Comparison of ENCODE assay signal across 24 cellular contexts in the genomic region with DNA sequence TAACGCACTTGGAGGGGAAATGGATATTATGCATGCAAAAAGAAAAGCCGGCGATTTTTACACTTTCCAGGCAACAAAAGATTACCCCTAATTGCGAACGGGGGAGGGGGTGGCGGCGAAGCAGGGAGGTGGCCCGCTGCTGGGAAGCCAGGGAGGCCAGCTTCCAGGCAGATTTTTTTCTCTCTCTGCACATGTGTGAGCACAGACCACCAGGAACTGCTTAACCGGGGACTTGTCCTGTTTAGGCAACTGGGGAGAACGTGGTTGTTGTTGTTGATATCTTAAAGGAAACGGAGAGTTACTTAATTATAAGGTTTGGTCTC.
DNase-seq lines count a peak whose midpoint lies in the region; TF ChIP-seq lines count a peak whose summit lies in the region.
"Had no signal": no experiment of that assay in that cellular context is flagged by ENCODE, and none has a peak within 500 bp of the region (broad histone marks: within the 10 kb centered on the region; RNA-seq: fewer than 3 reads in every experiment).

No MANE protein-coding gene starts in this region.

- H3K9me3 Mint-ChIP-seq in Caco-2 (ENCODE audit: unreplicated experiment), result no peaks in the 10 kb centered on the region
- H3K9me3 Mint-ChIP-seq in chondrocyte (ENCODE audit: low read depth), result no peaks in the 10 kb centered on the region
- H3K9me3 Mint-ChIP-seq: dendritic cell treated with granulocyte-macrophage colony-stimulating factor and Interleukin-4, amounts not matched to agents 40 ng/mL and 50 ng/mL, for 4 days; IgD-negative memory B cell; stimulated activated naive CD8-positive, alpha-beta T cell treated with anti-CD3 and anti-CD28 coated beads, Interleukin-15, Interleukin-2, amounts not matched to agents 100 ng/mL and 50 ng/mL, for 24 hours; T-helper 2 cell treated with Interferon-gamma antibody and Interleukin-4, amounts not matched to agents 5 μg/mL and 100 μg/mL, for 36 hours had no signal

- TF ChIP-seq CTCF in Caco-2 (IDR thresholded peaks at IDR 0.05; ENCODE audit: insufficient read depth in 1 of 2, low read depth in 1 of 2, low read length in 1 of 2, severe bottlenecking in 1 of 2, unreplicated experiment in 1 of 2) (no peak), chondrocyte (IDR thresholded peaks at IDR 0.05) (no peak)

- H3K4me3 ChIP-seq in Caco-2 (ENCODE audit: low read depth, low read length) (no peak overlapping the region), SJCRH30 (peak overlapping the region; percentile 53)
- H3K4me3 ChIP-seq: adrenal gland, GM23248, smooth muscle cell, tibial nerve had no signal

- H3K27ac Mint-ChIP-seq in Caco-2 (ENCODE audit: unreplicated experiment) (peak overlapping the region; percentile 42), chondrocyte (ENCODE audit: unreplicated experiment) (no peak overlapping the region)
- H3K27ac Mint-ChIP-seq: dendritic cell treated with granulocyte-macrophage colony-stimulating factor and Interleukin-4, amounts not matched to agents 40 ng/mL and 50 ng/mL, for 4 days; IgD-negative memory B cell; stimulated activated naive CD8-positive, alpha-beta T cell treated with anti-CD3 and anti-CD28 coated beads, Interleukin-15, Interleukin-2, amounts not matched to agents 100 ng/mL and 50 ng/mL, for 24 hours; T-helper 2 cell treated with Interferon-gamma antibody and Interleukin-4, amounts not matched to agents 5 μg/mL and 100 μg/mL, for 36 hours had no signal

- H3K27ac ChIP-seq in SJCRH30, result peak overlapping the region; percentile 86
- H3K27ac ChIP-seq: adrenal gland, GM23248 had no signal

- H3K36me3 Mint-ChIP-seq in Caco-2 (ENCODE audit: insufficient read depth, unreplicated experiment) (no peaks in the 10 kb centered on the region), chondrocyte (ENCODE audit: low read depth) (no peaks in the 10 kb centered on the region)
- H3K36me3 Mint-ChIP-seq: IgD-negative memory B cell had no signal

- H3K27me3 Mint-ChIP-seq in Caco-2 (ENCODE audit: insufficient read depth, unreplicated experiment) (no peaks in the 10 kb centered on the region), chondrocyte (ENCODE audit: low read depth) (peaks cover 14% of the 10 kb centered on the region)

- H3K4me1 Mint-ChIP-seq in Caco-2 (ENCODE audit: low read depth, unreplicated experiment) (peaks cover 19% of the 10 kb centered on the region), chondrocyte (ENCODE audit: low read depth) (peaks cover 42% of the 10 kb centered on the region)
- H3K4me1 Mint-ChIP-seq: IgD-negative memory B cell had no signal

- no peak for DNase-seq in Caco-2
- DNase-seq in SJCRH30, result peak in 1 of 2 experiments; percentile 39
- peak; percentile 53 for DNase-seq in iPS-NIHi11 (ENCODE audit: low spot score)
- DNase-seq in retina, result peak; percentile 48
- no peak for DNase-seq in COR-L47 (lab: John Stamatoyannopoulos, UW)
- DNase-seq in chondrocyte (ENCODE audit: low spot score), result no peak
- no peak for DNase-seq in NCI-H524 (lab: John Stamatoyannopoulos, UW)
- no peak for DNase-seq in activated effector memory CD4-positive, alpha-beta T cell treated with Interleukin-2 at 50 U/mL for 16 hours
- DNase-seq: ACHN; activated CD4-positive, alpha-beta T cell treated with anti-CD3 and anti-CD28 coated beads, Interleukin-2, amount 50 U/mL, for 48 hours; activated T-cell treated with anti-CD3 and anti-CD28 coated beads, Interleukin-2, amount 50 U/mL, for 1 hour; C1 segment of cervical spinal cord; GM23248; NCI-H1105; NCI-H2029 treated with DMSO at 0.1 percent for 48 hours; SK-N-SH; stimulated activated CD4-positive, alpha-beta T cell treated with anti-CD3 and anti-CD28 coated beads, Interleukin-4, amount 100 ng/mL, for 24 hours had no signal

- no peak overlapping the region for H3K4me3 Mint-ChIP-seq in Caco-2 (ENCODE audit: unreplicated experiment)
- H3K4me3 Mint-ChIP-seq in chondrocyte (ENCODE audit: unreplicated experiment), result no peak overlapping the region
- H3K4me3 Mint-ChIP-seq: dendritic cell treated with granulocyte-macrophage colony-stimulating factor and Interleukin-4, amounts not matched to agents 40 ng/mL and 50 ng/mL, for 4 days; IgD-negative memory B cell; stimulated activated naive CD8-positive, alpha-beta T cell treated with anti-CD3 and anti-CD28 coated beads, Interleukin-15, Interleukin-2, amounts not matched to agents 100 ng/mL and 50 ng/mL, for 24 hours; T-helper 2 cell treated with Interferon-gamma antibody and Interleukin-4, amounts not matched to agents 5 μg/mL and 100 μg/mL, for 36 hours had no signal

- intact Hi-C loops in Caco-2 (cut with micrococcal nuclease; ENCODE audit: unreplicated experiment), result no loop called here

- BruUV-seq in Caco-2 (replicated peaks; lab: Mats Ljungman, UMichigan), result no TSS peak

- CTCF ChIA-PET in Caco-2 (lab: Charles Lee), result no interaction called here

- H3K36me3 ChIP-seq in Caco-2 (ENCODE audit: control insufficient read depth, insufficient read depth, low read length), result no peaks in the 10 kb centered on the region
- no peaks in the 10 kb centered on the region for H3K36me3 ChIP-seq in SJCRH30
- H3K36me3 ChIP-seq: adrenal gland, tibial nerve had no signal

- POLR2A ChIA-PET in Caco-2 (lab: Charles Lee), result no interaction called here

- H3K9me3 ChIP-seq in Caco-2 (no peaks in the 10 kb centered on the region), SJCRH30 (replicated peaks) (no peaks in the 10 kb centered on the region)
- H3K9me3 ChIP-seq: adrenal gland, SK-N-SH, tibial nerve had no signal

- H3K27me3 ChIP-seq in Caco-2 (replicated peaks; ENCODE audit: control insufficient read depth, insufficient read depth, low read length) (no peaks in the 10 kb centered on the region), SJCRH30 (no peaks in the 10 kb centered on the region)

- peaks cover 22% of the 10 kb centered on the region for H3K4me1 ChIP-seq in Caco-2
- peaks cover 59% of the 10 kb centered on the region for H3K4me1 ChIP-seq in SJCRH30
- H3K4me1 ChIP-seq: adrenal gland had no signal

Comparison
In these comparisons a context has a peak if more than half of its experiments do, and no peak if none do; other contexts are left out.
1. DNase-seq: peak in iPS-NIHi11 (single experiment) and retina (single experiment); none in Caco-2 (0 of 2), COR-L47 (single experiment), chondrocyte (single experiment), NCI-H524 (0 of 2) and activated effector memory CD4-positive, alpha-beta T cell treated with Interleukin-2 at 50 U/mL for 16 hours (single experiment).